In the genomic region with DNA sequence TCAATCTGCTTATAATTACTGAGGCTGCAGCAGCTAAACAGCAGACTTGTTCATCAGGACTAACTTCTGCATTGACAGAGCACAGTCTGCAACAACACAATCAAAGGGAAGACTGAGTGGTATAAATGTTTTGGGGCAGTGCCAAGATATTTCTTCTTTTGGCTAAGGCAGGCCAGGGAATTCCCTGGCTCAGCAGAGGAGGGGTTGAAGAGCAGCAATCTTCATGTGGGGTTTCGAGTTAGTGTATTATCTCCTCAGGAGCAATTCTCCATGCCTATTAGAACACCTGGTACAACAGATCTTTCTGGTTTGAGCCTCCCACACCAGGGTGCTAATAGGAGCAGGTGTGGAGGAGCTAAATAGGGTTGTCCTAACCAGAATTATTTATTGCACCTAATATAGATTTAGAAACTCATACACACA, we compare ENCODE assay signal across 8 cellular contexts.
DNase-seq lines count a peak whose midpoint lies in the region; ATAC-seq and TF ChIP-seq lines count a peak whose summit lies in the region.

No MANE protein-coding gene starts in this region.

- CTCF ChIA-PET in HEK293 (lab: Yijun Ruan, JAX): interaction anchor here (0.6 to 2.5 kb wide), 2 partner anchors 57 to 196 kb away, joined by 4 to 15 read pairs; no protein-coding TSS in a partner anchor

- H3K9me3 ChIP-seq in HEK293 (ENCODE audit: control insufficient read depth, insufficient read depth, low read depth, low read length) (no peaks in the 10 kb centered on the region), ovary (no peaks in the 10 kb centered on the region)

- H3K36me3 ChIP-seq in HEK293 (ENCODE audit: control insufficient read depth in 2 of 2, insufficient read depth in 1 of 2, low read length in 2 of 2): no peaks in the 10 kb centered on the region
- H3K36me3 ChIP-seq in ovary: no peaks in the 10 kb centered on the region

- H3K27me3 ChIP-seq in ovary: no peaks in the 10 kb centered on the region

- peak overlapping the region; percentile 60 for H3K27ac Mint-ChIP-seq in dendritic cell treated with granulocyte-macrophage colony-stimulating factor and Interleukin-4, amounts not matched to agents 40 ng/mL and 50 ng/mL, for 4 days

- H3K27me3 Mint-ChIP-seq in dendritic cell treated with granulocyte-macrophage colony-stimulating factor and Interleukin-4, amounts not matched to agents 40 ng/mL and 50 ng/mL, for 4 days: peaks cover 2% of the 10 kb centered on the region

- H3K27ac ChIP-seq in HEK293 (ENCODE audit: extremely low read depth, low read depth, low read length) (no peak overlapping the region), skin epidermis (peak overlapping the region in 17 of 21 experiments; percentile 2 to 77 (median 36)), ovary (no peak overlapping the region)

- DNase-seq in NCI-H226 (peak; percentile 30), ovary (no peak), NCI-H2107 (lab: John Stamatoyannopoulos, UW) (no peak)

- no peak for TF ChIP-seq EP300 in ovary (IDR thresholded peaks at IDR 0.05)

- 7 to 42% (median 18%) methylated on average over 1 of the region's 1 CpG for WGBS in ovary, 3 donors

- TF ChIP-seq CTCF in HEK293 (tag by site-specific recombination; IDR thresholded peaks at IDR 0.05): no peak
- no peak for TF ChIP-seq CTCF in ovary (IDR thresholded peaks at IDR 0.05)

- H3K4me1 ChIP-seq in HEK293 (ENCODE audit: control insufficient read depth, insufficient read depth, low read length): peaks cover 10% of the 10 kb centered on the region
- no peaks in the 10 kb centered on the region for H3K4me1 ChIP-seq in ovary (ENCODE audit: insufficient read depth)

- POLR2A ChIA-PET in HEK293 (lab: Yijun Ruan, JAX): no interaction called here

- H3K4me1 Mint-ChIP-seq in dendritic cell treated with granulocyte-macrophage colony-stimulating factor and Interleukin-4, amounts not matched to agents 40 ng/mL and 50 ng/mL, for 4 days (ENCODE audit: low read depth): peaks cover 35% of the 10 kb centered on the region

- intact Hi-C loops in dendritic cell treated with granulocyte-macrophage colony-stimulating factor and Interleukin-4, amounts not matched to agents 40 ng/mL and 50 ng/mL, for 4 days (cut with micrococcal nuclease): no loop called here
- intact Hi-C loops in ovary (cut with DNase I): no loop called here

- H3K4me3 ChIP-seq in HEK293 (ENCODE audit: low read depth, low read length) (no peak overlapping the region), skin epidermis (no peak overlapping the region), ovary (no peak overlapping the region)

- ATAC-seq in GM18502 (IDR thresholded peaks at IDR 0.05; ENCODE audit: poor library complexity, unreplicated experiment): peak; percentile 55
- ATAC-seq in GM21381 (IDR thresholded peaks at IDR 0.05; ENCODE audit: unreplicated experiment): no peak

- no peak overlapping the region for H3K4me3 Mint-ChIP-seq in dendritic cell treated with granulocyte-macrophage colony-stimulating factor and Interleukin-4, amounts not matched to agents 40 ng/mL and 50 ng/mL, for 4 days

- no peaks in the 10 kb centered on the region for H3K36me3 Mint-ChIP-seq in dendritic cell treated with granulocyte-macrophage colony-stimulating factor and Interleukin-4, amounts not matched to agents 40 ng/mL and 50 ng/mL, for 4 days (ENCODE audit: low read depth)

- no peaks in the 10 kb centered on the region for H3K9me3 Mint-ChIP-seq in dendritic cell treated with granulocyte-macrophage colony-stimulating factor and Interleukin-4, amounts not matched to agents 40 ng/mL and 50 ng/mL, for 4 days

- no peak for TF ChIP-seq POLR2A in ovary (IDR thresholded peaks at IDR 0.05)

TF ChIP-seq in HEK293, 187 proteins besides CTCF, POLR2A, EP300 and RAD21:
- TF ChIP-seq HOXC10 (CRISPR knock-in tag; IDR thresholded peaks at IDR 0.05) (no peak), GLIS1 (tag by site-specific recombination; IDR thresholded peaks at IDR 0.05) (peak; percentile 34)

Comparison
In these comparisons a context has a peak if more than half of its experiments do, and no peak if none do; other contexts are left out.
1. H3K27ac ChIP-seq: peak in skin epidermis (17 of 21); none in HEK293 (single experiment) and ovary (0 of 2).